Comparison of ENCODE assay signal across 16 cellular contexts in the genomic region with DNA sequence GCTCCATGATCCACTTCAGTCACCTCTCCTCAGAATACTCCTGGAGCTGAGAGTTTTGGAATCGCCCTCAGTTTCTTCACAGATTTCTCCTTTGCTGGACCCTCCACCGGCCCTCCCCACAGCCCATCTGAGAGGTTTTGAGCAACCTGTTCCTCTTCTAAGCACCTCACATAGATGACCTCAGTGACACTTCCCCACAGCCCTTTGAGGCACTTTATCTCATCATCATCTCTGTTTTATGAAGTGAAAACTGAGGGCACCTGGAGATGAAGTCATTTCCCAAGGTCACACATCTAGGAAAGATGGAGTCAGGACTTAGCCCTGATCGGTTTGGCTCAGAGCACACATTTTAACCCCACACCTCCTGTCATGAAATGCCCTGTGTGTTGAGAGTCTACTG.
DNase-seq lines count a peak whose midpoint lies in the region; ATAC-seq, FAIRE-seq and TF ChIP-seq lines count a peak whose summit lies in the region.
"Had no signal": no experiment of that assay in that cellular context is flagged by ENCODE, and none has a peak within 500 bp of the region (broad histone marks: within the 10 kb centered on the region; RNA-seq: fewer than 3 reads in every experiment).

No MANE protein-coding gene starts in this region.

- intact Hi-C loops in activated CD4-positive, alpha-beta T cell treated with anti-CD3 and anti-CD28 coated beads, Interleukin-2, amount 10 ng/mL, durations not matched to agents 24 days and 14 days (cut with micrococcal nuclease), result loop anchor here (5.0 kb wide), 1 partner anchor 799 kb away; no protein-coding TSS in a partner anchor
- intact Hi-C loops in cardiac septum (cut with DNase I), result loop anchor here (5.0 to 10.0 kb wide), 2 partner anchors 184 to 352 kb away; no protein-coding TSS in a partner anchor

- H3K36me3 Mint-ChIP-seq in activated CD4-positive, alpha-beta T cell treated with anti-CD3 and anti-CD28 coated beads, Interleukin-2, amount 10 ng/mL, durations not matched to agents 24 days and 14 days (ENCODE audit: low read depth), result no peaks in the 10 kb centered on the region
- no peaks in the 10 kb centered on the region for H3K36me3 Mint-ChIP-seq in astrocyte (ENCODE audit: low read depth, unreplicated experiment)
- H3K36me3 Mint-ChIP-seq in stimulated activated effector memory CD8-positive, alpha-beta T cell treated with anti-CD3 and anti-CD28 coated beads, Interleukin-12 subunit alpha, Interleukin-12 subunit beta, amount 100 ng/mL, for 72 hours, result peaks cover 5% of the 10 kb centered on the region

- in situ Hi-C loops in GM23248 (cut with MboI), result loop anchor here (25.0 kb wide), 2 partner anchors 199 to 349 kb away; no protein-coding TSS in a partner anchor

- no peaks in the 10 kb centered on the region for H3K27me3 ChIP-seq in GM23248 (replicated peaks; ENCODE audit: insufficient read depth)
- no peaks in the 10 kb centered on the region for H3K27me3 ChIP-seq in astrocyte (ENCODE audit: insufficient read depth, low read length)
- H3K27me3 ChIP-seq: BLaER1 had no signal

- H3K9ac ChIP-seq in GM23248, result no peak overlapping the region
- H3K9ac ChIP-seq in astrocyte (ENCODE audit: low read length), result no peak overlapping the region
- H3K9ac ChIP-seq: BLaER1 had no signal

- no peaks in the 10 kb centered on the region for H3K9me2 ChIP-seq in GM23248 (ENCODE audit: insufficient read depth)

- H3K27ac ChIP-seq in GM23248, result no peak overlapping the region
- no peak overlapping the region for H3K27ac ChIP-seq in astrocyte (ENCODE audit: low read depth, low read length)
- H3K27ac ChIP-seq: 22Rv1, BLaER1 had no signal

- H4K20me1 ChIP-seq in GM23248 (ENCODE audit: insufficient read depth) (no peaks in the 10 kb centered on the region), astrocyte (ENCODE audit: insufficient read depth, low read length) (no peaks in the 10 kb centered on the region)
- H4K20me1 ChIP-seq: BLaER1 had no signal

- H3K4me3 ChIP-seq in GM23248, result no peak overlapping the region
- no peak overlapping the region for H3K4me3 ChIP-seq in astrocyte (ENCODE audit: insufficient read depth, low read depth, low read length)
- H3K4me3 ChIP-seq: BLaER1, HAP-1 had no signal

- no peak overlapping the region for H3K4me2 ChIP-seq in GM23248 (ENCODE audit: unreplicated experiment)
- H3K4me2 ChIP-seq in astrocyte (ENCODE audit: low read length), result no peak overlapping the region
- H3K4me2 ChIP-seq: BLaER1 had no signal

- DNase-seq in activated CD4-positive, alpha-beta T cell treated with anti-CD3 and anti-CD28 coated beads, Interleukin-2, amount 10 ng/mL, durations not matched to agents 24 days and 14 days, result no peak
- no peak for DNase-seq in activated CD4-positive, alpha-beta T cell treated with anti-CD3 and anti-CD28 coated beads for 48 hours
- DNase-seq in GM23248 (no peak), astrocyte (ENCODE audit: low read depth) (no peak), cardiac septum (ENCODE audit: low spot score) (no peak), NCI-H226 (no peak)
- DNase-seq in stimulated activated effector memory CD8-positive, alpha-beta T cell treated with anti-CD3 and anti-CD28 coated beads, Interleukin-12 subunit alpha, Interleukin-12 subunit beta, amount 100 ng/mL, for 72 hours (ENCODE audit: low spot score in 2 of 2), result no peak
- DNase-seq: AML-193, DMS53 had no signal

- H2AFZ ChIP-seq in GM23248 (0 out of 2 replicates have a peak overlapping the region, but pooled peaks have one; percentile 10), astrocyte (ENCODE audit: low read depth, low read length) (no peak overlapping the region)

- no peak overlapping the region for H3K4me3 Mint-ChIP-seq in activated CD4-positive, alpha-beta T cell treated with anti-CD3 and anti-CD28 coated beads, Interleukin-2, amount 10 ng/mL, durations not matched to agents 24 days and 14 days
- H3K4me3 Mint-ChIP-seq in astrocyte (ENCODE audit: unreplicated experiment), result no peak overlapping the region
- H3K4me3 Mint-ChIP-seq in stimulated activated effector memory CD8-positive, alpha-beta T cell treated with anti-CD3 and anti-CD28 coated beads, Interleukin-12 subunit alpha, Interleukin-12 subunit beta, amount 100 ng/mL, for 72 hours, result no peak overlapping the region

- peaks cover 4% of the 10 kb centered on the region; the same call in 1 of the 2 replicates for H3K79me2 ChIP-seq in GM23248 (ENCODE audit: insufficient read depth)
- H3K79me2 ChIP-seq in astrocyte (ENCODE audit: insufficient read depth, low read length), result no peaks in the 10 kb centered on the region

- peaks cover 25% of the 10 kb centered on the region for H3K4me1 Mint-ChIP-seq in activated CD4-positive, alpha-beta T cell treated with anti-CD3 and anti-CD28 coated beads, Interleukin-2, amount 10 ng/mL, durations not matched to agents 24 days and 14 days
- H3K4me1 Mint-ChIP-seq in astrocyte (ENCODE audit: low read depth, unreplicated experiment), result peaks cover 20% of the 10 kb centered on the region
- peaks cover 24% of the 10 kb centered on the region for H3K4me1 Mint-ChIP-seq in stimulated activated effector memory CD8-positive, alpha-beta T cell treated with anti-CD3 and anti-CD28 coated beads, Interleukin-12 subunit alpha, Interleukin-12 subunit beta, amount 100 ng/mL, for 72 hours

- H3K4me1 ChIP-seq in GM23248 (ENCODE audit: insufficient read depth) (peaks cover 26% of the 10 kb centered on the region), astrocyte (ENCODE audit: insufficient read depth, low read length) (peaks cover 13% of the 10 kb centered on the region)
- H3K4me1 ChIP-seq: BLaER1 had no signal

- H3K27me3 Mint-ChIP-seq in activated CD4-positive, alpha-beta T cell treated with anti-CD3 and anti-CD28 coated beads, Interleukin-2, amount 10 ng/mL, durations not matched to agents 24 days and 14 days, result peaks cover 25% of the 10 kb centered on the region
- H3K27me3 Mint-ChIP-seq in astrocyte (ENCODE audit: low read depth, unreplicated experiment), result peaks cover 3% of the 10 kb centered on the region

- no peak for FAIRE-seq in astrocyte (lab: Jason Lieb, UNC)
- FAIRE-seq: GM12892, H1, HTR-8/SVneo had no signal

- no peak for TF ChIP-seq CTCF in astrocyte (IDR thresholded peaks at IDR 0.05; ENCODE audit: insufficient read depth, low read depth, low read length)

- H3K36me3 ChIP-seq in GM23248 (ENCODE audit: low read depth), result no peaks in the 10 kb centered on the region
- H3K36me3 ChIP-seq in astrocyte (ENCODE audit: insufficient read depth, low read length), result no peaks in the 10 kb centered on the region
- H3K36me3 ChIP-seq: BLaER1, HAP-1 had no signal

- 52% methylated on average over 3 of the region's 3 CpGs for WGBS in GM23248 (ENCODE audit: low coverage in 1 of 2, low lambda C conversion rate in 2 of 2, missing lambda C conversion rate in 2 of 2), 2 experiments

- H3K9me3 Mint-ChIP-seq in activated CD4-positive, alpha-beta T cell treated with anti-CD3 and anti-CD28 coated beads, Interleukin-2, amount 10 ng/mL, durations not matched to agents 24 days and 14 days, result no peaks in the 10 kb centered on the region
- H3K9me3 Mint-ChIP-seq in astrocyte (ENCODE audit: unreplicated experiment), result peaks cover 3% of the 10 kb centered on the region
- no peaks in the 10 kb centered on the region for H3K9me3 Mint-ChIP-seq in stimulated activated effector memory CD8-positive, alpha-beta T cell treated with anti-CD3 and anti-CD28 coated beads, Interleukin-12 subunit alpha, Interleukin-12 subunit beta, amount 100 ng/mL, for 72 hours

- no peak for ATAC-seq in stimulated activated effector memory CD8-positive, alpha-beta T cell treated with anti-CD3 and anti-CD28 coated beads, Interleukin-12 subunit alpha, Interleukin-12 subunit beta, amount 100 ng/mL, for 72 hours
- ATAC-seq in GM21360 (IDR thresholded peaks at IDR 0.05; ENCODE audit: unreplicated experiment), result no peak

- H3F3A ChIP-seq in GM23248 (ENCODE audit: insufficient read depth), result peaks cover 13% of the 10 kb centered on the region

- H3K9me3 ChIP-seq in GM23248 (ENCODE audit: low read depth) (no peaks in the 10 kb centered on the region), astrocyte (ENCODE audit: insufficient read depth, low read depth, low read length) (no peaks in the 10 kb centered on the region)
- H3K9me3 ChIP-seq: BLaER1, HAP-1 had no signal

- H3K27ac Mint-ChIP-seq in activated CD4-positive, alpha-beta T cell treated with anti-CD3 and anti-CD28 coated beads, Interleukin-2, amount 10 ng/mL, durations not matched to agents 24 days and 14 days, result peak overlapping the region; percentile 46
- H3K27ac Mint-ChIP-seq in astrocyte (ENCODE audit: unreplicated experiment), result peak overlapping the region; percentile 64
- H3K27ac Mint-ChIP-seq in stimulated activated effector memory CD8-positive, alpha-beta T cell treated with anti-CD3 and anti-CD28 coated beads, Interleukin-12 subunit alpha, Interleukin-12 subunit beta, amount 100 ng/mL, for 72 hours, result peak overlapping the region; percentile 8

Comparison
In these comparisons a context has a peak if more than half of its experiments do, and no peak if none do; other contexts are left out.
1. H3K27ac Mint-ChIP-seq: peak in every context shown above with its lines; median percentile 64 in astrocyte; 46 in activated CD4-positive, alpha-beta T cell treated with anti-CD3 and anti-CD28 coated beads, Interleukin-2, amount 10 ng/mL, durations not matched to agents 24 days and 14 days; 8 in stimulated activated effector memory CD8-positive, alpha-beta T cell treated with anti-CD3 and anti-CD28 coated beads, Interleukin-12 subunit alpha, Interleukin-12 subunit beta, amount 100 ng/mL, for 72 hours.